In genomic region chr22:18156878-18157713, GRCh38 we compare ENCODE assay signal across 8 cellular contexts. TPM values are rescaled to one million over a fixed set of nuclear protein-coding genes. Genes with fewer than 3 reads are reported as not detected.
DNase-seq lines count a peak whose midpoint lies in the region; ATAC-seq, FAIRE-seq and TF ChIP-seq lines count a peak whose summit lies in the region.

No MANE protein-coding gene starts in this region.

- intact Hi-C loops in Caco-2 (cut with micrococcal nuclease; ENCODE audit: unreplicated experiment) (no loop called here), PC-3 (cut with micrococcal nuclease) (no loop called here), head of caudate nucleus (cut with DNase I) (no loop called here)

- DNase-seq in Caco-2 (peak; percentile 77 to 82), HTR-8/SVneo (ENCODE audit: insufficient read length, low spot score) (peak; percentile 89), PC-3 (peak; percentile 86), head of caudate nucleus (peak; percentile 60 to 90 (median 79)), progenitor cell of endocrine pancreas (ENCODE audit: low spot score, unreplicated experiment) (peak; percentile 51)
- DNase-seq in activated naive CD8-positive, alpha-beta T cell treated with anti-CD3 and anti-CD28 coated beads, Interleukin-2, amount 10 ng/mL, durations not matched to agents 7 days and 5 days: peak; percentile 44

- H2AFZ ChIP-seq in PC-3 (ENCODE audit: low read length): peak overlapping the region; percentile 59

- ATAC-seq in PC-3 (peak; percentile 96), GM18519 (IDR thresholded peaks at IDR 0.05; ENCODE audit: low FRiP score, unreplicated experiment) (no peak), HG02623 (IDR thresholded peaks at IDR 0.05; ENCODE audit: unreplicated experiment) (no peak)
- ATAC-seq in activated naive CD8-positive, alpha-beta T cell treated with anti-CD3 and anti-CD28 coated beads, Interleukin-2, amount 10 ng/mL, durations not matched to agents 7 days and 5 days (ENCODE audit: low read depth): no peak

- H3K4me3 ChIP-seq in Caco-2 (ENCODE audit: low read depth, low read length) (no peak overlapping the region), PC-3 (ENCODE audit: low read length) (no peak overlapping the region)

- H3K4me1 Mint-ChIP-seq in Caco-2 (ENCODE audit: low read depth, unreplicated experiment): no peaks in the 10 kb centered on the region
- H3K4me1 Mint-ChIP-seq in activated naive CD8-positive, alpha-beta T cell treated with anti-CD3 and anti-CD28 coated beads, Interleukin-2, amount 10 ng/mL, durations not matched to agents 7 days and 5 days: peaks cover 30% of the 10 kb centered on the region
- no peaks in the 10 kb centered on the region for H3K4me1 Mint-ChIP-seq in progenitor cell of endocrine pancreas (ENCODE audit: low read depth)

- H3K27me3 Mint-ChIP-seq in Caco-2 (ENCODE audit: insufficient read depth, unreplicated experiment) (no peaks in the 10 kb centered on the region), progenitor cell of endocrine pancreas (peaks cover 3% of the 10 kb centered on the region)
- no peaks in the 10 kb centered on the region for H3K27me3 Mint-ChIP-seq in activated naive CD8-positive, alpha-beta T cell treated with anti-CD3 and anti-CD28 coated beads, Interleukin-2, amount 10 ng/mL, durations not matched to agents 7 days and 5 days

- H3K9me3 ChIP-seq in Caco-2: no peaks in the 10 kb centered on the region
- H3K9me3 ChIP-seq in PC-3 (ENCODE audit: low read length): no peaks in the 10 kb centered on the region

- H3K4me1 ChIP-seq in Caco-2: no peaks in the 10 kb centered on the region
- H3K4me1 ChIP-seq in PC-3 (ENCODE audit: insufficient read depth, low read length): peaks cover 6% of the 10 kb centered on the region

- TF ChIP-seq CTCF in Caco-2 (IDR thresholded peaks at IDR 0.05; ENCODE audit: insufficient read depth in 1 of 2, low read depth in 1 of 2, low read length in 1 of 2, severe bottlenecking in 1 of 2, unreplicated experiment in 1 of 2) (peak; percentile 68 to 82), PC-3 (conservative IDR thresholded peaks at IDR 0.05; ENCODE audit: low read depth, low read length) (peak; percentile 86), progenitor cell of endocrine pancreas (IDR thresholded peaks at IDR 0.05; ENCODE audit: unreplicated experiment) (peak; percentile 73)

- H3K4me3 Mint-ChIP-seq in Caco-2 (ENCODE audit: unreplicated experiment): no peak overlapping the region
- no peak overlapping the region for H3K4me3 Mint-ChIP-seq in activated naive CD8-positive, alpha-beta T cell treated with anti-CD3 and anti-CD28 coated beads, Interleukin-2, amount 10 ng/mL, durations not matched to agents 7 days and 5 days
- no peak overlapping the region for H3K4me3 Mint-ChIP-seq in progenitor cell of endocrine pancreas (ENCODE audit: low read depth)

- peak overlapping the region; percentile 25; the same call in 1 of the 2 replicates for H3K27ac ChIP-seq in PC-3 (ENCODE audit: low read length)

- peak; percentile 31 for FAIRE-seq in HTR-8/SVneo (lab: Jason Lieb, UNC)

- H3K9ac ChIP-seq in PC-3 (ENCODE audit: low read length): no peak overlapping the region

- H3K4me2 ChIP-seq in PC-3 (ENCODE audit: low read length): peak overlapping the region; percentile 58

- no peaks in the 10 kb centered on the region for H3K79me2 ChIP-seq in PC-3 (ENCODE audit: low read length)

- H3K9me2 ChIP-seq in PC-3 (replicated peaks; ENCODE audit: low read length): no peaks in the 10 kb centered on the region

- no TSS peak for BruUV-seq in Caco-2 (replicated peaks; lab: Mats Ljungman, UMichigan)
- BruUV-seq in PC-3 (replicated peaks; lab: Mats Ljungman, UMichigan): no TSS peak

- CTCF ChIA-PET in Caco-2 (lab: Charles Lee): interaction anchor here (0.5 to 1.0 kb wide), 2 partner anchors 10 to 27 kb away, joined by 3 to 6 read pairs; no protein-coding TSS in a partner anchor
- CTCF ChIA-PET in PC-3 (lab: Charles Lee): interaction anchor here (0.7 kb wide), 1 partner anchor 749 kb away, joined by 3 read pairs; the partner anchor contains the start of gene DGCR6

- H3K36me3 Mint-ChIP-seq in Caco-2 (ENCODE audit: insufficient read depth, unreplicated experiment): no peaks in the 10 kb centered on the region
- H3K36me3 Mint-ChIP-seq in activated naive CD8-positive, alpha-beta T cell treated with anti-CD3 and anti-CD28 coated beads, Interleukin-2, amount 10 ng/mL, durations not matched to agents 7 days and 5 days: peaks cover 28% of the 10 kb centered on the region
- H3K36me3 Mint-ChIP-seq in progenitor cell of endocrine pancreas (ENCODE audit: insufficient read depth): no peaks in the 10 kb centered on the region

- no peaks in the 10 kb centered on the region for H3F3A ChIP-seq in PC-3 (ENCODE audit: low read length, unreplicated experiment)

- POLR2A ChIA-PET in Caco-2 (lab: Charles Lee) (no interaction called here), PC-3 (lab: Charles Lee; ENCODE audit: unreplicated experiment) (no interaction called here)
- POLR2A ChIA-PET in activated naive CD8-positive, alpha-beta T cell treated with anti-CD3 and anti-CD28 coated beads, Interleukin-2, amount 10 ng/mL, durations not matched to agents 7 days and 5 days (lab: Charles Lee): interaction anchor here (1.0 kb wide), 1 partner anchor 79 kb away, joined by 4 read pairs; the partner anchor contains the start of gene PEX26

- H3K36me3 ChIP-seq in Caco-2 (ENCODE audit: control insufficient read depth, insufficient read depth, low read length) (no peaks in the 10 kb centered on the region), PC-3 (ENCODE audit: low read depth, low read length) (no peaks in the 10 kb centered on the region)

- H3K27me3 ChIP-seq in Caco-2 (replicated peaks; ENCODE audit: control insufficient read depth, insufficient read depth, low read length): no peaks in the 10 kb centered on the region
- H3K27me3 ChIP-seq in PC-3 (ENCODE audit: low read length): no peaks in the 10 kb centered on the region

- no peak overlapping the region for H3K27ac Mint-ChIP-seq in Caco-2 (ENCODE audit: unreplicated experiment)
- H3K27ac Mint-ChIP-seq in activated naive CD8-positive, alpha-beta T cell treated with anti-CD3 and anti-CD28 coated beads, Interleukin-2, amount 10 ng/mL, durations not matched to agents 7 days and 5 days: peak overlapping the region; percentile 61
- no peak overlapping the region for H3K27ac Mint-ChIP-seq in progenitor cell of endocrine pancreas

- no peaks in the 10 kb centered on the region for H4K20me1 ChIP-seq in PC-3 (ENCODE audit: low read length)

- H3K9me3 Mint-ChIP-seq in Caco-2 (ENCODE audit: unreplicated experiment) (no peaks in the 10 kb centered on the region), progenitor cell of endocrine pancreas (ENCODE audit: low read depth) (no peaks in the 10 kb centered on the region)
- no peaks in the 10 kb centered on the region for H3K9me3 Mint-ChIP-seq in activated naive CD8-positive, alpha-beta T cell treated with anti-CD3 and anti-CD28 coated beads, Interleukin-2, amount 10 ng/mL, durations not matched to agents 7 days and 5 days

RNA-seq across cellular contexts. Expression of gene USP18, which starts 7.1 kb away (rescaled TPM):
- total RNA-seq in Caco-2 (2022): 2.4 and 3.0 TPM in 2 replicates
- 9.8 and 12.2 TPM in 2 replicates for total RNA-seq in PC-3 (2014; rRNA removed)
- 10 to 100 TPM; 53.2 to 58.0 TPM for total RNA-seq in activated naive CD8-positive, alpha-beta T cell treated with anti-CD3 and anti-CD28 coated beads, Interleukin-2, amount 10 ng/mL, durations not matched to agents 7 days and 5 days
- total RNA-seq in progenitor cell of endocrine pancreas: 4.0 and 4.5 TPM in 2 replicates

RNA-seq across cellular contexts. Expression of gene TUBA8, which starts 46.5 kb away (rescaled TPM):
- total RNA-seq in Caco-2 (2022): 0.56 and 0.73 TPM in 2 replicates
- 1.6 and 1.9 TPM in 2 replicates for total RNA-seq in PC-3 (2014; rRNA removed)
- 1 to 10 TPM in 1 of 2 experiments, under 1 TPM in 1; 0.99 to 3.7 TPM for total RNA-seq in activated naive CD8-positive, alpha-beta T cell treated with anti-CD3 and anti-CD28 coated beads, Interleukin-2, amount 10 ng/mL, durations not matched to agents 7 days and 5 days
- total RNA-seq in progenitor cell of endocrine pancreas: 2.4 and 3.2 TPM in 2 replicates
